24 cellular contexts compared by ENCODE assay signal in genomic region chr3:86418861-86419260, GRCh38.
DNase-seq lines count a peak whose midpoint lies in the region; ATAC-seq and TF ChIP-seq lines count a peak whose summit lies in the region.
"Had no signal": no experiment of that assay in that cellular context is flagged by ENCODE, and none has a peak within 500 bp of the region (broad histone marks: within the 10 kb centered on the region; RNA-seq: fewer than 3 reads in every experiment).

No MANE protein-coding gene starts in this region.

- H3K9me3 ChIP-seq in endodermal cell (ENCODE audit: control insufficient read depth, low read length) (no peaks in the 10 kb centered on the region), trophoblast cell (ENCODE audit: insufficient read depth, low read depth, low read length) (peaks cover 2% of the 10 kb centered on the region), PC-3 (ENCODE audit: low read length) (no peaks in the 10 kb centered on the region)
- H3K9me3 ChIP-seq: BE2C, BLaER1 had no signal

- H3K4me2 ChIP-seq in GM23338 (no peak overlapping the region), trophoblast cell (ENCODE audit: low read length) (peak overlapping the region; percentile 4), PC-3 (ENCODE audit: low read length) (no peak overlapping the region)
- H3K4me2 ChIP-seq: BLaER1 had no signal

- H3K4me3 Mint-ChIP-seq in GM23338 (no peak overlapping the region), endodermal cell (no peak overlapping the region)
- H3K4me3 Mint-ChIP-seq: CD14-positive monocyte; CD4-positive, alpha-beta memory T cell; CD4-positive, CD25-positive, alpha-beta regulatory T cell; CD8-positive, alpha-beta memory T cell had no signal

- TF ChIP-seq CTCF in GM23338 (conservative IDR thresholded peaks at IDR 0.05; ENCODE audit: low read depth in 2 of 2) (no peak), endodermal cell (conservative IDR thresholded peaks at IDR 0.05) (no peak), PC-3 (conservative IDR thresholded peaks at IDR 0.05; ENCODE audit: low read depth, low read length) (no peak)

- H3K79me2 ChIP-seq in GM23338 (replicated peaks; ENCODE audit: insufficient read depth) (no peaks in the 10 kb centered on the region), trophoblast cell (ENCODE audit: control insufficient read depth, insufficient read depth, low read length, poor library complexity) (no peaks in the 10 kb centered on the region), PC-3 (ENCODE audit: low read length) (no peaks in the 10 kb centered on the region)

- H3K9ac ChIP-seq in endodermal cell (ENCODE audit: extremely low read depth, low read length, poor library complexity, severe bottlenecking) (no peak overlapping the region), trophoblast cell (ENCODE audit: low read length) (no peak overlapping the region), PC-3 (ENCODE audit: low read length) (no peak overlapping the region)
- H3K9ac ChIP-seq: BLaER1 had no signal

- H2AK5ac ChIP-seq in trophoblast cell (ENCODE audit: low read length): no peak overlapping the region

- H3K4me3 ChIP-seq in GM23338 (no peak overlapping the region), endodermal cell (ENCODE audit: low read length) (peak overlapping the region; percentile 48), trophoblast cell (ENCODE audit: low read depth, low read length) (no peak overlapping the region), PC-3 (ENCODE audit: low read length) (no peak overlapping the region)
- H3K4me3 ChIP-seq: BLaER1 had no signal

- no peak overlapping the region for H2BK5ac ChIP-seq in trophoblast cell (ENCODE audit: low read depth, low read length, poor library complexity)

- H3K18ac ChIP-seq in trophoblast cell (ENCODE audit: low read length): no peak overlapping the region

- no peak overlapping the region for H3K4ac ChIP-seq in trophoblast cell (ENCODE audit: low read depth, low read length)

- no peak for DNase-seq in GM23338 (ENCODE audit: low spot score)
- DNase-seq in endodermal cell: no peak
- DNase-seq in trophoblast cell: no peak
- no peak for DNase-seq in PC-3
- DNase-seq: 8988T; ACHN; BE2C; C1 segment of cervical spinal cord; CD4-positive, alpha-beta memory T cell; CD4-positive, CD25-positive, alpha-beta regulatory T cell; CD8-positive, alpha-beta memory T cell; COR-L47; DMS 273 treated with DMSO at 0.1 percent for 48 hours; DMS153; DMS53; DMS79; DND-41; EL; GF-D8 had no signal

- no peak overlapping the region for H4K91ac ChIP-seq in trophoblast cell (ENCODE audit: low read depth, low read length)

- peaks cover 2% of the 10 kb centered on the region for H3K79me1 ChIP-seq in trophoblast cell (ENCODE audit: low read length)

- H3K4me1 Mint-ChIP-seq in GM23338 (peaks cover 3% of the 10 kb centered on the region; the same call in 1 of the 3 replicates), endodermal cell (peaks cover 28% of the 10 kb centered on the region)
- H3K4me1 Mint-ChIP-seq: CD14-positive monocyte; CD4-positive, alpha-beta memory T cell; CD8-positive, alpha-beta memory T cell had no signal

- no TSS peak for BruUV-seq in PC-3 (replicated peaks; lab: Mats Ljungman, UMichigan)

- H3K36me3 ChIP-seq in GM23338 (ENCODE audit: insufficient read depth) (no peaks in the 10 kb centered on the region), endodermal cell (ENCODE audit: control insufficient read depth, insufficient read depth, low read length) (no peaks in the 10 kb centered on the region), trophoblast cell (ENCODE audit: control insufficient read depth in 1 of 2, insufficient read depth in 2 of 2, low read length in 2 of 2) (no peaks in the 10 kb centered on the region), PC-3 (ENCODE audit: low read depth, low read length) (no peaks in the 10 kb centered on the region)
- H3K36me3 ChIP-seq: BE2C, BLaER1 had no signal

- no peaks in the 10 kb centered on the region for H3F3A ChIP-seq in GM23338 (replicated peaks; ENCODE audit: low read depth)
- no peaks in the 10 kb centered on the region for H3F3A ChIP-seq in PC-3 (ENCODE audit: low read length, unreplicated experiment)

- 98 to 100% methylated on average over 2 of the region's 2 CpGs for WGBS in endodermal cell (ENCODE audit: insufficient coverage in 1 of 2, insufficient read length in 1 of 2), 2 experiments
- no CpG with 5 or more reads among the region's 2 CpGs for WGBS in trophoblast cell (ENCODE audit: extremely low coverage, insufficient coverage, insufficient read length)

- no peaks in the 10 kb centered on the region for H3K27me3 Mint-ChIP-seq in GM23338 (ENCODE audit: insufficient read depth, low read depth, poor library complexity)
- peaks cover 4% of the 10 kb centered on the region for H3K27me3 Mint-ChIP-seq in endodermal cell (ENCODE audit: insufficient read depth)
- H3K27me3 Mint-ChIP-seq: CD4-positive, alpha-beta memory T cell; CD4-positive, CD25-positive, alpha-beta regulatory T cell; CD8-positive, alpha-beta memory T cell had no signal

- POLR2A ChIA-PET in PC-3 (lab: Charles Lee; ENCODE audit: unreplicated experiment): interaction anchor here (0.6 kb wide), 1 partner anchor 41 kb away, joined by 3 read pairs; no protein-coding TSS in a partner anchor

- no peak overlapping the region for H3K14ac ChIP-seq in trophoblast cell (ENCODE audit: low read length)

- H3K4me1 ChIP-seq in GM23338 (ENCODE audit: insufficient read depth): no peaks in the 10 kb centered on the region
- H3K4me1 ChIP-seq in endodermal cell (ENCODE audit: control insufficient read depth, insufficient read depth, low read length): peaks cover 18% of the 10 kb centered on the region
- peaks cover 0 to 8% of the 10 kb centered on the region in 2 experiments for H3K4me1 ChIP-seq in trophoblast cell (ENCODE audit: control insufficient read depth in 1 of 2, insufficient read depth in 2 of 2, low read length in 2 of 2)
- H3K4me1 ChIP-seq in PC-3 (ENCODE audit: insufficient read depth, low read length): no peaks in the 10 kb centered on the region
- H3K4me1 ChIP-seq: BLaER1 had no signal

- no peak for ATAC-seq in GM23338
- no peak for ATAC-seq in HG03457 (IDR thresholded peaks at IDR 0.05; ENCODE audit: unreplicated experiment)
- ATAC-seq in GM21423 (IDR thresholded peaks at IDR 0.05; ENCODE audit: unreplicated experiment): no peak
- no peak for ATAC-seq in GM18861 (IDR thresholded peaks at IDR 0.05; ENCODE audit: unreplicated experiment)
- ATAC-seq in PC-3: no peak

- CTCF ChIA-PET in PC-3 (lab: Charles Lee): no interaction called here

- no peaks in the 10 kb centered on the region for H4K20me1 ChIP-seq in GM23338 (replicated peaks; ENCODE audit: insufficient read depth)
- H4K20me1 ChIP-seq in PC-3 (ENCODE audit: low read length): no peaks in the 10 kb centered on the region
- H4K20me1 ChIP-seq: BLaER1 had no signal

- H4K8ac ChIP-seq in trophoblast cell (ENCODE audit: low read depth, low read length): no peak overlapping the region

- H3K27ac Mint-ChIP-seq in GM23338: no peak overlapping the region; the same call in none of the 2 replicates
- no peak overlapping the region for H3K27ac Mint-ChIP-seq in endodermal cell
- H3K27ac Mint-ChIP-seq: CD14-positive monocyte; CD4-positive, alpha-beta memory T cell; CD8-positive, alpha-beta memory T cell had no signal

- intact Hi-C loops in PC-3 (cut with micrococcal nuclease): no loop called here

- H3K23ac ChIP-seq in trophoblast cell (ENCODE audit: low read length): no peak overlapping the region

- H2AFZ ChIP-seq in GM23338 (peak overlapping the region; percentile 56; the same call in 1 of the 2 replicates), trophoblast cell (ENCODE audit: insufficient read depth, low read length, poor library complexity) (no peak overlapping the region), PC-3 (ENCODE audit: low read length) (no peak overlapping the region)

- no peak overlapping the region for H2BK12ac ChIP-seq in trophoblast cell (ENCODE audit: low read length)

- H3K36me3 Mint-ChIP-seq in GM23338 (ENCODE audit: low read depth) (no peaks in the 10 kb centered on the region), endodermal cell (ENCODE audit: low read depth) (no peaks in the 10 kb centered on the region)
- H3K36me3 Mint-ChIP-seq: CD14-positive monocyte; CD4-positive, alpha-beta memory T cell; CD4-positive, CD25-positive, alpha-beta regulatory T cell; CD8-positive, alpha-beta memory T cell had no signal

- no peak overlapping the region for H2BK120ac ChIP-seq in trophoblast cell (ENCODE audit: insufficient read depth, low read length, poor library complexity)

- H3K9me2 ChIP-seq in GM23338 (ENCODE audit: insufficient read depth) (peaks cover 2% of the 10 kb centered on the region; the same call in 1 of the 2 replicates), PC-3 (replicated peaks; ENCODE audit: low read length) (no peaks in the 10 kb centered on the region)

- H3K27me3 ChIP-seq in GM23338 (ENCODE audit: insufficient read depth) (no peaks in the 10 kb centered on the region), endodermal cell (ENCODE audit: control insufficient read depth, insufficient read depth, low read length, poor library complexity, severe bottlenecking) (no peaks in the 10 kb centered on the region), trophoblast cell (ENCODE audit: insufficient read depth, low read length) (no peaks in the 10 kb centered on the region), PC-3 (ENCODE audit: low read length) (no peaks in the 10 kb centered on the region)
- H3K27me3 ChIP-seq: BE2C, BLaER1 had no signal

- no peak overlapping the region for H3K27ac ChIP-seq in GM23338 (ENCODE audit: low read depth)
- no peak overlapping the region for H3K27ac ChIP-seq in endodermal cell (ENCODE audit: low read depth, low read length)
- H3K27ac ChIP-seq in trophoblast cell (ENCODE audit: low read depth, low read length): peak overlapping the region; percentile 61
- no peak overlapping the region for H3K27ac ChIP-seq in PC-3 (ENCODE audit: low read length)
- H3K27ac ChIP-seq: BLaER1 had no signal

- no peak overlapping the region for H4K12ac ChIP-seq in trophoblast cell (ENCODE audit: low read depth, low read length)

- H3K9me3 Mint-ChIP-seq in GM23338 (no peaks in the 10 kb centered on the region), endodermal cell (no peaks in the 10 kb centered on the region)

TF ChIP-seq in GM23338, 12 proteins besides CTCF, POLR2A, EP300 and RAD21:
- TF ChIP-seq NANOG (IDR thresholded peaks at IDR 0.05; ENCODE audit: borderline replicate concordance): no peak
TF ChIP-seq in GM23338: peak in this region for 0.
